In the genomic region with DNA sequence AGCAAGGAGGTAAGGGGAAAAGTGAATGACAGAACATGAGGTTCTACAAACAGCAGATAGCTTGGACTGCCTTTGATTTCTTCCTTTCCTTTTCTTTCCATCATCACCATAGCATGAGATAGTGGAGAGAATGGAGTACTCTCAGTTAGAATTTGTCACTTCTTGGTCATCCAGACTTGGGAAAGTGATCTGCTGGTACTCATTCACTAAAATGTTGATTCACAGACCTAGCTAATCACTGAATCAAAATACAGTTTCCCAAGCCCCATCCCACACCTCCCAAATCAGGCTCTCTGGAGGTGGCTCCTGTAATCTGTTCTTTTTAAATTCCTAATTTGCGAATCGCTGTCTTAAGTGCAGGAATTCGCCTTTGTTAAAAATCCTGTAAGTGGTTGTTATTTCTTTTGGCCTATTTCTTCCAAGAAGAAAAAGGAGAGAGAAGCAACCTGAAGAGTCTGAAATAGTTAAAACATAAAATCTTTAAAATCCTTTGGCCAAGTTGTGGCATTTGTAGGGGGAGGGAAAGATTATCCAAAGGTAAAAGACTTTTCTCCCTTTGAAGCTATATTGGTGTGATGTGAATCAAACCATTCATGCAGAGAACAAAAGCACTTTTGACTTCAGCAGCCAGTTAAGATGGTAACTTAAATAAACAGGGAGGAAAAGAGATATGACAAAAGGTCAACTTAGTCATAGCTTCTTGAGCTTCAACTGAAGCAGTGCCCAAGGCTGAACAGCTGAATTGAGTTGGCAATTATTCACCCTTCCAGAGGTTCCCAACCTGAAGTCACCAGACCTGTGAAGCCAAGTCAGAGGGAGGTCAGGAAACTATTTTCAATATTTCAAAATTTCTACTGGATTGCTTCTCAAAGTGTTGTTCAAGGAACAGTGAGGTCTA, we compare ENCODE assay signal across 1 cellular context.
TF ChIP-seq lines count a peak whose summit lies in the region.

No MANE protein-coding gene starts in this region.

TF ChIP-seq in GM23338, 12 proteins besides CTCF, POLR2A, EP300 and RAD21 (continued from another document):
- TF ChIP-seq, protein P1, sequence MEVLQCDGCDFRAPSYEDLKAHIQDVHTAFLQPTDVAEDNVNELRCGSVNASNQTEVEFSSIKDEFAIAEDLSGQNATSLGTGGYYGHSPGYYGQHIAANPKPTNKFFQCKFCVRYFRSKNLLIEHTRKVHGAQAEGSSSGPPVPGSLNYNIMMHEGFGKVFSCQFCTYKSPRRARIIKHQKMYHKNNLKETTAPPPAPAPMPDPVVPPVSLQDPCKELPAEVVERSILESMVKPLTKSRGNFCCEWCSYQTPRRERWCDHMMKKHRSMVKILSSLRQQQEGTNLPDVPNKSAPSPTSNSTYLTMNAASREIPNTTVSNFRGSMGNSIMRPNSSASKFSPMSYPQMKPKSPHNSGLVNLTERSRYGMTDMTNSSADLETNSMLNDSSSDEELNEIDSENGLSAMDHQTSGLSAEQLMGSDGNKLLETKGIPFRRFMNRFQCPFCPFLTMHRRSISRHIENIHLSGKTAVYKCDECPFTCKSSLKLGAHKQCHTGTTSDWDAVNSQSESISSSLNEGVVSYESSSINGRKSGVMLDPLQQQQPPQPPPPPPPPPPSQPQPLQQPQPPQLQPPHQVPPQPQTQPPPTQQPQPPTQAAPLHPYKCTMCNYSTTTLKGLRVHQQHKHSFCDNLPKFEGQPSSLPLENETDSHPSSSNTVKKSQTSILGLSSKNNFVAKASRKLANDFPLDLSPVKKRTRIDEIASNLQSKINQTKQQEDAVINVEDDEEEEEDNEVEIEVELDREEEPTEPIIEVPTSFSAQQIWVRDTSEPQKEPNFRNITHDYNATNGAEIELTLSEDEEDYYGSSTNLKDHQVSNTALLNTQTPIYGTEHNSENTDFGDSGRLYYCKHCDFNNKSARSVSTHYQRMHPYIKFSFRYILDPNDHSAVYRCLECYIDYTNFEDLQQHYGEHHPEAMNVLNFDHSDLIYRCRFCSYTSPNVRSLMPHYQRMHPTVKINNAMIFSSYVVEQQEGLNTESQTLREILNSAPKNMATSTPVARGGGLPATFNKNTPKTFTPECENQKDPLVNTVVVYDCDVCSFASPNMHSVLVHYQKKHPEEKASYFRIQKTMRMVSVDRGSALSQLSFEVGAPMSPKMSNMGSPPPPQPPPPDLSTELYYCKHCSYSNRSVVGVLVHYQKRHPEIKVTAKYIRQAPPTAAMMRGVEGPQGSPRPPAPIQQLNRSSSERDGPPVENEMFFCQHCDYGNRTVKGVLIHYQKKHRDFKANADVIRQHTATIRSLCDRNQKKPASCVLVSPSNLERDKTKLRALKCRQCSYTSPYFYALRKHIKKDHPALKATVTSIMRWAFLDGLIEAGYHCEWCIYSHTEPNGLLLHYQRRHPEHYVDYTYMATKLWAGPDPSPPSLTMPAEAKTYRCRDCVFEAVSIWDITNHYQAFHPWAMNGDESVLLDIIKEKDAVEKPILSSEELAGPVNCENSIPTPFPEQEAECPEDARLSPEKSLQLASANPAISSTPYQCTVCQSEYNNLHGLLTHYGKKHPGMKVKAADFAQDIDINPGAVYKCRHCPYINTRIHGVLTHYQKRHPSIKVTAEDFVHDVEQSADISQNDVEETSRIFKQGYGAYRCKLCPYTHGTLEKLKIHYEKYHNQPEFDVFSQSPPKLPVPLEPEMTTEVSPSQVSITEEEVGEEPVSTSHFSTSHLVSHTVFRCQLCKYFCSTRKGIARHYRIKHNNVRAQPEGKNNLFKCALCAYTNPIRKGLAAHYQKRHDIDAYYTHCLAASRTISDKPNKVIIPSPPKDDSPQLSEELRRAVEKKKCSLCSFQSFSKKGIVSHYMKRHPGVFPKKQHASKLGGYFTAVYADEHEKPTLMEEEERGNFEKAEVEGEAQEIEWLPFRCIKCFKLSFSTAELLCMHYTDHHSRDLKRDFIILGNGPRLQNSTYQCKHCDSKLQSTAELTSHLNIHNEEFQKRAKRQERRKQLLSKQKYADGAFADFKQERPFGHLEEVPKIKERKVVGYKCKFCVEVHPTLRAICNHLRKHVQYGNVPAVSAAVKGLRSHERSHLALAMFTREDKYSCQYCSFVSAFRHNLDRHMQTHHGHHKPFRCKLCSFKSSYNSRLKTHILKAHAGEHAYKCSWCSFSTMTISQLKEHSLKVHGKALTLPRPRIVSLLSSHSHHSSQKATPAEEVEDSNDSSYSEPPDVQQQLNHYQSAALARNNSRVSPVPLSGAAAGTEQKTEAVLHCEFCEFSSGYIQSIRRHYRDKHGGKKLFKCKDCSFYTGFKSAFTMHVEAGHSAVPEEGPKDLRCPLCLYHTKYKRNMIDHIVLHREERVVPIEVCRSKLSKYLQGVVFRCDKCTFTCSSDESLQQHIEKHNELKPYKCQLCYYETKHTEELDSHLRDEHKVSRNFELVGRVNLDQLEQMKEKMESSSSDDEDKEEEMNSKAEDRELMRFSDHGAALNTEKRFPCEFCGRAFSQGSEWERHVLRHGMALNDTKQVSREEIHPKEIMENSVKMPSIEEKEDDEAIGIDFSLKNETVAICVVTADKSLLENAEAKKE (CRISPR knock-in tag; IDR thresholded peaks at IDR 0.05), result no peak
- TF ChIP-seq EZH2phosphoT487 (IDR thresholded peaks at IDR 0.05; ENCODE audit: unreplicated experiment) (no peak), ZNF331 (CRISPR knock-in tag; IDR thresholded peaks at IDR 0.05; ENCODE audit: low read depth) (no peak), CREB1 (CRISPR knock-in tag; IDR thresholded peaks at IDR 0.05; ENCODE audit: low read depth) (no peak), REST (IDR thresholded peaks at IDR 0.05; ENCODE audit: unreplicated experiment) (no peak), ZNF114 (CRISPR knock-in tag; IDR thresholded peaks at IDR 0.05) (no peak)
